In the genomic region with DNA sequence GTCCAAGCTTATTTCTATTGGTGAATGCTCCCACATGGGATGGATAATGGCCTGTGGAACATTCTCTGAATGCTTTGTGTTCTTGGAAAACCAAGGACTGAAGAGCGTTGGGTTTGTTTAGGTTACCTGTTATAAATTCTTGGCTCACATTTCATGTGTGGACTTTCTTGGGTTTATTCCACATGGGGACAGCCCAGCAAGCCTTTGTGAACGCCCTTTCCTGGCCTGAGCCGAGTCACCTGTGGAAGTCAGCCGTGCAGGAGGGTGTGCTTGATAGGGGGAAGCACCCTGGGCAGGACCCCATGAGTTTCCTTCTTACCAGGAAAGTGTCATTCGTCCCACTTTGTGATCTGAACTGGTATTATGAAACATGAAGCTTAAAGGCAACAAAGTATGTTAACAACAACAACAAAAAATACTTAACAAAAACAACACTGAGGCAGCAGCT, we compare ENCODE assay signal across 15 cellular contexts. TPM values are rescaled to one million over a fixed set of nuclear protein-coding genes. Genes with fewer than 3 reads are reported as not detected.
DNase-seq lines count a peak whose midpoint lies in the region; ATAC-seq and TF ChIP-seq lines count a peak whose summit lies in the region.
"Had no signal": no experiment of that assay in that cellular context is flagged by ENCODE, and none has a peak within 500 bp of the region (broad histone marks: within the 10 kb centered on the region; RNA-seq: fewer than 3 reads in every experiment).

No MANE protein-coding gene starts in this region.

- H3K27me3 Mint-ChIP-seq in IgD-negative memory B cell (peaks cover 1% of the 10 kb centered on the region), natural killer cell (ENCODE audit: low read depth in 2 of 2) (peaks cover 42 to 43% of the 10 kb centered on the region in 2 donors)

- DNase-seq in coronary artery (ENCODE audit: low spot score) (no peak), natural killer cell (no peak), NCI-H2196 treated with DMSO at 0.1 percent for 48 hours (lab: John Stamatoyannopoulos, UW; ENCODE audit: unreplicated experiment) (no peak), C1 segment of cervical spinal cord (lab: John Stamatoyannopoulos, UW) (no peak)
- DNase-seq in stimulated activated naive CD4-positive, alpha-beta T cell treated with Interleukin-2 at 50 U/mL for 16 hours (lab: John Stamatoyannopoulos, UW), result no peak
- DNase-seq: anterior cingulate cortex, NCI-H1092, NCI-H526 treated with DMSO at 0.1 percent for 48 hours, PC-3 had no signal

- H3K4me3 Mint-ChIP-seq in IgD-negative memory B cell (peak overlapping the region; percentile 72 to 98 (median 93)), natural killer cell (peak overlapping the region; percentile 94)

- H3K9ac ChIP-seq in stomach smooth muscle (ENCODE audit: low read length in 2 of 2), result no peak overlapping the region
- H3K9ac ChIP-seq: KMS-11 had no signal

- no peaks in the 10 kb centered on the region for H3K9me3 ChIP-seq in stomach smooth muscle (ENCODE audit: control insufficient read depth in 2 of 2, low read length in 2 of 2)

- no peaks in the 10 kb centered on the region for H3K36me3 ChIP-seq in stomach smooth muscle (ENCODE audit: control insufficient read depth in 2 of 2, insufficient read depth in 2 of 2, low read length in 2 of 2)

- intact Hi-C loops in natural killer cell (cut with micrococcal nuclease), result no loop called here

- H3K27me3 ChIP-seq in stomach smooth muscle (ENCODE audit: control insufficient read depth in 1 of 2, insufficient read depth in 2 of 2, low read length in 2 of 2), result no peaks in the 10 kb centered on the region
- H3K27me3 ChIP-seq: SJSA1 had no signal

- TF ChIP-seq CTCF in coronary artery (IDR thresholded peaks at IDR 0.05) (no peak), natural killer cell (IDR thresholded peaks at IDR 0.05) (no peak)

- H3K36me3 Mint-ChIP-seq in IgD-negative memory B cell, result peaks cover 5% of the 10 kb centered on the region
- H3K36me3 Mint-ChIP-seq in natural killer cell, result no peaks in the 10 kb centered on the region

- H3K27ac ChIP-seq in coronary artery (peak overlapping the region in 1 of 2 donors; percentile 35), stomach smooth muscle (ENCODE audit: low read length) (peak overlapping the region; percentile 49)
- H3K27ac ChIP-seq: KMS-11, SJSA1 had no signal

- peaks cover 41% of the 10 kb centered on the region for H3K4me1 ChIP-seq in stomach smooth muscle (ENCODE audit: control insufficient read depth, insufficient read depth, low read length)

- ATAC-seq in natural killer cell (no peak), HG03108 (IDR thresholded peaks at IDR 0.05; ENCODE audit: unreplicated experiment) (no peak)
- ATAC-seq: PC-3 had no signal

- H3K27ac Mint-ChIP-seq in IgD-negative memory B cell, result peak overlapping the region; percentile 63 to 93 (median 86)
- H3K27ac Mint-ChIP-seq in natural killer cell, result peak overlapping the region; percentile 63 to 67
- H3K27ac Mint-ChIP-seq: nephron had no signal

- H3K4me3 ChIP-seq in coronary artery, result peak overlapping the region; percentile 8
- peak overlapping the region; percentile 17 to 46 for H3K4me3 ChIP-seq in stomach smooth muscle (ENCODE audit: low read length in 2 of 2)
- H3K4me3 ChIP-seq: SJSA1 had no signal

- H3K4me1 Mint-ChIP-seq in IgD-negative memory B cell (peaks cover 55 to 68% (median 67%) of the 10 kb centered on the region in 3 donors), natural killer cell (peaks cover 40 to 43% of the 10 kb centered on the region in 2 donors)

- H3K9me3 Mint-ChIP-seq in IgD-negative memory B cell (no peaks in the 10 kb centered on the region), natural killer cell (no peaks in the 10 kb centered on the region)
- H3K9me3 Mint-ChIP-seq: nephron had no signal

RNA-seq across cellular contexts. Expression of gene RAB31, which starts 4.1 kb away (rescaled TPM):
- polyA plus RNA-seq in IgD-negative memory B cell, result 192 TPM
- total RNA-seq in natural killer cell, result 10 to 100 TPM in 1 of 3 donors, 1 to 10 TPM in 2; 5.3 to 26.1 (median 9.9) TPM
